16 cellular contexts compared by ENCODE assay signal in the genomic region with DNA sequence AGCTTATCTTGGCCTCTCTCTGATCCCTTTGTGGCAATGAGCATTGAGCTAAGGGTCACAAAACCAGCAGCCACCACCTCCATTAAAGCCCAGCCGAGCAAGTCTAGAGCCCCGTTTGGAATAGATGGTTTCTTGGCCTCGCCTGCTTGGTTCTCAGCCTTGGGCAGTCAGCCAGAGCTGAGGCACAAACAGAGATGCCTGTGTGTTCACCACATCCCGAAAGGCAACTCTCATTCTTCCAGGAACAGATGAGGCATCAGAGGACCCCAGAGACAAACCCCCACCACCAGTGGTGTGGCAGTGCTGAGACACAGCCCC.
DNase-seq lines count a peak whose midpoint lies in the region; ATAC-seq, FAIRE-seq and TF ChIP-seq lines count a peak whose summit lies in the region.
"Had no signal": no experiment of that assay in that cellular context is flagged by ENCODE, and none has a peak within 500 bp of the region (broad histone marks: within the 10 kb centered on the region; RNA-seq: fewer than 3 reads in every experiment).

No MANE protein-coding gene starts in this region.

- H3K18ac ChIP-seq in IMR-90 (ENCODE audit: low read depth, low read length), result no peak overlapping the region

- no peak overlapping the region for H3K4me3 ChIP-seq in IMR-90 (ENCODE audit: insufficient read depth, low read depth, low read length)
- H3K4me3 ChIP-seq in body of pancreas, result no peak overlapping the region
- no peak overlapping the region for H3K4me3 ChIP-seq in smooth muscle cell

- H3K4me2 ChIP-seq in IMR-90 (ENCODE audit: low read depth, low read length), result no peak overlapping the region
- no peak overlapping the region for H3K4me2 ChIP-seq in smooth muscle cell

- H3K9me3 Mint-ChIP-seq in activated T-cell treated with anti-CD3 and anti-CD28 coated beads, Interleukin-2, amount 50 U/mL, for 4 hours, result no peaks in the 10 kb centered on the region
- H3K9me3 Mint-ChIP-seq: H9 had no signal

- POLR2A ChIA-PET in IMR-90 (lab: Charles Lee; ENCODE audit: unreplicated experiment), result no interaction called here

- H3K27me3 Mint-ChIP-seq in activated T-cell treated with anti-CD3 and anti-CD28 coated beads, Interleukin-2, amount 50 U/mL, for 4 hours (ENCODE audit: low read depth), result peaks cover 8% of the 10 kb centered on the region

- no peaks in the 10 kb centered on the region for H3K4me1 Mint-ChIP-seq in activated T-cell treated with anti-CD3 and anti-CD28 coated beads, Interleukin-2, amount 50 U/mL, for 4 hours (ENCODE audit: low read depth)
- H3K4me1 Mint-ChIP-seq: activated CD4-positive, alpha-beta T cell treated with anti-CD3 and anti-CD28 coated beads for 36 hours had no signal

- no peak for FAIRE-seq in H54 (lab: Jason Lieb, UNC)

- H4K91ac ChIP-seq in IMR-90 (ENCODE audit: insufficient read depth, low read depth, low read length), result no peak overlapping the region

- no peaks in the 10 kb centered on the region; the same call in 1 of the 2 replicates for H3K9me1 ChIP-seq in IMR-90 (ENCODE audit: insufficient read depth, low read length)

- H2AFZ ChIP-seq in IMR-90 (replicated peaks; ENCODE audit: low read length, poor library complexity) (no peak overlapping the region), smooth muscle cell (ENCODE audit: low read depth) (no peak overlapping the region)

- dilution Hi-C loops in IMR-90 (cut with HindIII; ENCODE audit: low sequenced_read_pairs, unreplicated experiment), result no loop called here

- no peak overlapping the region for H3K4me3 Mint-ChIP-seq in activated T-cell treated with anti-CD3 and anti-CD28 coated beads, Interleukin-2, amount 50 U/mL, for 4 hours
- H3K4me3 Mint-ChIP-seq: activated CD4-positive, alpha-beta T cell treated with anti-CD3 and anti-CD28 coated beads for 36 hours; H9 had no signal

- no peak overlapping the region for H3K23ac ChIP-seq in IMR-90 (ENCODE audit: low read depth, low read length)

- BruUV-seq in IMR-90 (replicated peaks; lab: Mats Ljungman, UMichigan), result no TSS peak

- no peak overlapping the region for H2AK5ac ChIP-seq in IMR-90 (ENCODE audit: low read depth, low read length)

- no peaks in the 10 kb centered on the region for H3K79me1 ChIP-seq in IMR-90 (ENCODE audit: low read depth in 1 of 2, low read length in 2 of 2)

- no peaks in the 10 kb centered on the region for H3K36me3 Mint-ChIP-seq in activated T-cell treated with anti-CD3 and anti-CD28 coated beads, Interleukin-2, amount 50 U/mL, for 4 hours (ENCODE audit: insufficient read depth)

- H2BK20ac ChIP-seq in IMR-90 (ENCODE audit: low read depth, low read length), result no peak overlapping the region

- no peaks in the 10 kb centered on the region for H3K79me2 ChIP-seq in smooth muscle cell (ENCODE audit: low read depth)

- intact Hi-C loops in IMR-90 (cut with micrococcal nuclease), result no loop called here
- intact Hi-C loops in body of pancreas (cut with DNase I), result no loop called here
- intact Hi-C loops in left ventricle myocardium superior (cut with micrococcal nuclease), result no loop called here

- WGBS in IMR-90 (ENCODE audit: extremely low coverage in 2 of 2, insufficient read length in 1 of 2), 2 experiments, result 47% methylated on average over 3 of the region's 4 CpGs; no CpG with 5 or more reads in 1 of the 2 experiments
- 37% methylated on average over 4 of the region's 4 CpGs; no CpG with 5 or more reads in 1 of the 2 donors for WGBS in body of pancreas, 2 donors
- WGBS in smooth muscle cell (ENCODE audit: low lambda C conversion rate), result 92% methylated on average over 4 of the region's 4 CpGs

- no peak overlapping the region for H2BK5ac ChIP-seq in IMR-90 (ENCODE audit: low read depth, low read length, poor library complexity, severe bottlenecking)

- no peaks in the 10 kb centered on the region; the same call in 1 of the 2 replicates for H3K4me1 ChIP-seq in IMR-90 (ENCODE audit: control insufficient read depth, insufficient read depth, low read length)
- H3K4me1 ChIP-seq in body of pancreas, result no peaks in the 10 kb centered on the region
- H3K4me1 ChIP-seq in smooth muscle cell (ENCODE audit: low read depth), result peaks cover 1% of the 10 kb centered on the region

- in situ Hi-C loops in IMR-90 (cut with MboI; ENCODE audit: low sequenced_read_pairs), result no loop called here

- H4K20me1 ChIP-seq in IMR-90 (ENCODE audit: insufficient read depth, low read length) (no peaks in the 10 kb centered on the region), smooth muscle cell (ENCODE audit: low read depth) (no peaks in the 10 kb centered on the region)

- CTCF ChIA-PET in IMR-90 (lab: Yijun Ruan, JAX), result no interaction called here

- no peak overlapping the region for H3K9ac ChIP-seq in IMR-90 (ENCODE audit: low read depth, low read length)
- no peak overlapping the region for H3K9ac ChIP-seq in smooth muscle cell (ENCODE audit: low read depth)

- ATAC-seq in IMR-90 (ENCODE audit: low read depth), result no peak; the same call in 1 of the 2 replicates
- ATAC-seq in body of pancreas, result no peak
- ATAC-seq in left ventricle myocardium superior, result peak; percentile 35
- no peak for ATAC-seq in activated T-cell treated with anti-CD3 and anti-CD28 coated beads, Interleukin-2, amount 50 U/mL, for 4 hours
- ATAC-seq: activated CD4-positive, alpha-beta T cell treated with anti-CD3 and anti-CD28 coated beads for 36 hours had no signal

- H4K5ac ChIP-seq in IMR-90 (ENCODE audit: low read depth, low read length), result no peak overlapping the region

- no peak overlapping the region for H3K56ac ChIP-seq in IMR-90 (ENCODE audit: extremely low read depth, insufficient read depth, low read length)

- no peak overlapping the region for H2BK120ac ChIP-seq in IMR-90 (ENCODE audit: low read depth, low read length)

- no peak overlapping the region for H2AK9ac ChIP-seq in IMR-90 (replicated peaks; ENCODE audit: low read depth, low read length, poor library complexity)

- H3K27ac ChIP-seq in IMR-90 (ENCODE audit: insufficient read depth, low read length) (no peak overlapping the region), body of pancreas (no peak overlapping the region), smooth muscle cell (ENCODE audit: low read depth) (no peak overlapping the region)
- H3K27ac ChIP-seq: neutrophil had no signal

- H3K9me3 ChIP-seq in IMR-90 (ENCODE audit: control insufficient read depth, insufficient read depth, low read length), result no peaks in the 10 kb centered on the region
- H3K9me3 ChIP-seq in body of pancreas, result no peaks in the 10 kb centered on the region
- no peaks in the 10 kb centered on the region for H3K9me3 ChIP-seq in smooth muscle cell (replicated peaks; ENCODE audit: low read depth)
- H3K9me3 ChIP-seq: BE2C, neutrophil had no signal

- H4K8ac ChIP-seq in IMR-90 (ENCODE audit: low read depth in 2 of 2, low read length in 2 of 2), result no peak overlapping the region

- TF ChIP-seq POLR2A in IMR-90 (IDR thresholded peaks at IDR 0.05; ENCODE audit: low read depth, low read length), result no peak
- no peak for TF ChIP-seq POLR2A in body of pancreas (IDR thresholded peaks at IDR 0.05)
- no peak for TF ChIP-seq POLR2A in H54 (IDR thresholded peaks at IDR 0.05; ENCODE audit: low read depth, low read length)

- H2BK15ac ChIP-seq in IMR-90 (ENCODE audit: low read depth, low read length), result no peak overlapping the region

- H3K36me3 ChIP-seq in IMR-90 (ENCODE audit: control insufficient read depth, insufficient read depth, low read length) (no peaks in the 10 kb centered on the region), body of pancreas (replicated peaks in 1 of 2; ENCODE audit: insufficient read depth in 1 of 2, low read depth in 2 of 2) (no peaks in the 10 kb centered on the region), smooth muscle cell (ENCODE audit: low read depth) (no peaks in the 10 kb centered on the region)
- H3K36me3 ChIP-seq: BE2C, neutrophil had no signal

- TF ChIP-seq RAD21 in IMR-90 (IDR thresholded peaks at IDR 0.05; ENCODE audit: low read length), result no peak

- no peak overlapping the region for H3K4ac ChIP-seq in IMR-90 (ENCODE audit: low read depth, low read length)

- H3K14ac ChIP-seq in IMR-90 (replicated peaks; ENCODE audit: low read depth, low read length), result no peak overlapping the region

- no peaks in the 10 kb centered on the region for H3F3A ChIP-seq in smooth muscle cell (ENCODE audit: low read depth)

- no peak for TF ChIP-seq CTCF in IMR-90 (conservative IDR thresholded peaks at IDR 0.05; ENCODE audit: low read depth, low read length)
- no peak for TF ChIP-seq CTCF in body of pancreas (IDR thresholded peaks at IDR 0.05)
- no peak for TF ChIP-seq CTCF in smooth muscle cell (IDR thresholded peaks at IDR 0.05; ENCODE audit: borderline replicate concordance, insufficient read depth, poor library complexity, severe bottlenecking)

- peaks cover 45% of the 10 kb centered on the region for H3K27me3 ChIP-seq in IMR-90 (ENCODE audit: control insufficient read depth, insufficient read depth, low read length)
- H3K27me3 ChIP-seq in body of pancreas, result no peaks in the 10 kb centered on the region
- H3K27me3 ChIP-seq in smooth muscle cell (ENCODE audit: low read depth), result no peaks in the 10 kb centered on the region
- H3K27me3 ChIP-seq: BE2C had no signal

- DNase-seq in IMR-90 (peak; percentile 3), body of pancreas (peak in 3 of 4 donors; percentile 24 to 49 (median 49)), left ventricle myocardium superior (peak; percentile 53), stromal cell of bone marrow (ENCODE audit: low read depth) (peak; percentile 25), smooth muscle cell (lab: John Stamatoyannopoulos, UW; ENCODE audit: unreplicated experiment) (no peak), H54 (ENCODE audit: insufficient read length, low spot score) (no peak)
- DNase-seq in central memory CD4-positive, alpha-beta T cell, result no peak
- no peak for DNase-seq in activated T-cell treated with anti-CD3 and anti-CD28 coated beads, Interleukin-2, amount 50 U/mL, for 4 hours
- DNase-seq: activated CD4-positive, alpha-beta T cell treated with anti-CD3 and anti-CD28 coated beads for 36 hours; activated naive CD4-positive, alpha-beta T cell; BE2C; H9; NCI-H1694 treated with DMSO at 0.1 percent for 48 hours; NCI-H345; stimulated activated CD4-positive, alpha-beta T cell treated with anti-CD3 and anti-CD28 coated beads, Interleukin-2, amount 100 ng/mL, for 48 hours had no signal

TF ChIP-seq in IMR-90, 13 proteins besides CTCF, POLR2A, EP300 and RAD21 (continues in another document):
- TF ChIP-seq ELK1 (IDR thresholded peaks at IDR 0.05; ENCODE audit: borderline replicate concordance, low read depth, low read length), result no peak
- TF ChIP-seq MXI1 (IDR thresholded peaks at IDR 0.05; ENCODE audit: borderline replicate concordance, low read depth, low read length), result no peak
- no peak for TF ChIP-seq RFX5 (IDR thresholded peaks at IDR 0.05; ENCODE audit: low read depth, low read length)

Comparison
In these comparisons a context has a peak if more than half of its experiments do, and no peak if none do; other contexts are left out.
1. DNase-seq: peak in IMR-90 (single experiment), body of pancreas (3 of 4), left ventricle myocardium superior (single experiment) and stromal cell of bone marrow (single experiment); none in central memory CD4-positive, alpha-beta T cell (single experiment), activated T-cell treated with anti-CD3 and anti-CD28 coated beads, Interleukin-2, amount 50 U/mL, for 4 hours (single experiment), smooth muscle cell (single experiment) and H54 (single experiment).